Comparison of ENCODE assay signal across 19 cellular contexts in the genomic region with DNA sequence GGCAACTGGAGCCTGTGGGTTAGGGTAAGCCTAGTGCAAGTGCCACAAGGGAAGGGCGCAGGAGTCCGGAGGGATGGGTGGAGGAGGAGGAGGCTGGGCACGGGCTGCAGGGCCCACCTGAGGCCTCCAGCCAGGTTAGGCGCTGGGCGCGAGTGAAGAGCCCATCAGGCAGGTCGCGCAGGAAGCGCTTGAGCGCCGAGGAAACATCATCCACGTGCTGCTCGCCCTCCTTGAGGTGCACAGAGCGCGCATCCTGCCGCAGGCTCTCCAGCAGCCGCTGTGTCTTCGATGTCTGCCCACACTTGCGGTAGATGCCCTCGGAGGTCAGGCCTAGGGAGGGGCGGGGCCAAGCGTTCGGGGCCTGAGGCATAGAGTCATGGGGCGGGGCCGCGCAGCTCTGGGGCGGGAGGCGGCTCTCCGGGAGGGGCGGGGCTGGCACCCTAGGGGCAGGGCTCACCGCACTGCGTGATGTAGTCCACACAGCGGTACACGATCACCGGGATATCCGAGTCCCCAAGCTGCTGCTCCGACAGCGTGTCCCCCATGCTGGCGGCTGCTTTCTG. TPM values are rescaled to one million over a fixed set of nuclear protein-coding genes. Genes with fewer than 3 reads are reported as not detected.
A peak's percentile ranks its signal among the peaks of the same experiment; 100 is the strongest.
DNase-seq lines count a peak whose midpoint lies in the region; ATAC-seq, FAIRE-seq and TF ChIP-seq lines count a peak whose summit lies in the region.
"Had no signal": no experiment of that assay in that cellular context is flagged by ENCODE, and none has a peak within 500 bp of the region (broad histone marks: within the 10 kb centered on the region; RNA-seq: fewer than 3 reads in every experiment).

No MANE protein-coding gene starts in this region.

- no peaks in the 10 kb centered on the region for H3K9me3 ChIP-seq in pancreas
- H3K9me3 ChIP-seq in effector memory CD4-positive, alpha-beta T cell (ENCODE audit: control insufficient read depth, low read length): no peaks in the 10 kb centered on the region
- H3K9me3 ChIP-seq: adrenal gland, esophagus squamous epithelium had no signal

- peaks cover 8 to 87% (median 40%) of the 10 kb centered on the region in 3 donors for H3K36me3 ChIP-seq in pancreas
- peaks cover 96% of the 10 kb centered on the region for H3K36me3 ChIP-seq in effector memory CD4-positive, alpha-beta T cell (ENCODE audit: control insufficient read depth, insufficient read depth, low read length)

- intact Hi-C loops in left ventricle myocardium superior (cut with micrococcal nuclease) (no loop called here), pancreas (cut with DNase I) (no loop called here)

- no peak overlapping the region for H3K4me3 ChIP-seq in pancreas
- H3K4me3 ChIP-seq in effector memory CD4-positive, alpha-beta T cell (ENCODE audit: insufficient read depth, low read depth, low read length, poor library complexity, severe bottlenecking): no peak overlapping the region
- H3K4me3 ChIP-seq: adrenal gland, esophagus squamous epithelium had no signal

- H3K4me1 ChIP-seq in pancreas: no peaks in the 10 kb centered on the region
- no peaks in the 10 kb centered on the region for H3K4me1 ChIP-seq in effector memory CD4-positive, alpha-beta T cell (ENCODE audit: control insufficient read depth, insufficient read depth, low read length, poor library complexity, severe bottlenecking)

- DNase-seq in AG20443 (ENCODE audit: low spot score): peak; percentile 95
- peak; percentile 63 for DNase-seq in amniotic epithelial cell (ENCODE audit: low read depth)
- DNase-seq in left ventricle myocardium superior: peak; percentile 77
- peak in 2 of 6 donors; percentile 51 to 57 for DNase-seq in pancreas
- DNase-seq in NCI-H1092 (lab: John Stamatoyannopoulos, UW): no peak
- no peak for DNase-seq in activated gamma-delta T cell treated with Interleukin-2 at 50 U/mL for 16 hours
- DNase-seq in effector memory CD4-positive, alpha-beta T cell: no peak
- DNase-seq: activated T-cell treated with anti-CD3 and anti-CD28 coated beads, Interleukin-2, amount 50 U/mL, for 4 hours; Calu3; esophagus squamous epithelium; immature natural killer cell; NCI-H1694 treated with DMSO at 0.1 percent for 48 hours; NCI-H774; retina; stimulated activated CD4-positive, alpha-beta T cell treated with anti-CD3 and anti-CD28 coated beads, Interleukin-4, amount 100 ng/mL, for 1 hour; T-helper 2 cell had no signal

- TF ChIP-seq CTCF in pancreas (IDR thresholded peaks at IDR 0.05): no peak

- 83 to 87% methylated on average over 30 to 39 of the region's 39 CpGs for WGBS in pancreas, 2 donors

- ATAC-seq in left ventricle myocardium superior: peak; percentile 63
- ATAC-seq in pancreas: peak in 3 of 4 donors; percentile 40 to 57 (median 43)
- no peak for ATAC-seq in GM19035 (IDR thresholded peaks at IDR 0.05; ENCODE audit: unreplicated experiment)
- ATAC-seq: activated T-cell treated with anti-CD3 and anti-CD28 coated beads, Interleukin-2, amount 50 U/mL, for 4 hours had no signal

- no peak for FAIRE-seq in pancreas (lab: Jason Lieb, UNC)

- no peak overlapping the region for H3K27ac ChIP-seq in pancreas
- H3K27ac ChIP-seq in effector memory CD4-positive, alpha-beta T cell (ENCODE audit: insufficient read depth, low read length, poor library complexity, severe bottlenecking): no peak overlapping the region
- H3K27ac ChIP-seq: RWPE1 had no signal

- no peaks in the 10 kb centered on the region for H3K27me3 ChIP-seq in pancreas
- no peaks in the 10 kb centered on the region for H3K27me3 ChIP-seq in effector memory CD4-positive, alpha-beta T cell (replicated peaks; ENCODE audit: control insufficient read depth, insufficient read depth, low read length, poor library complexity, severe bottlenecking)
- H3K27me3 ChIP-seq: adrenal gland, esophagus squamous epithelium had no signal

RNA-seq across cellular contexts. Expression of a gene that starts 22.7 kb away (rescaled TPM):
- 30.0 TPM for total RNA-seq in left ventricle myocardium superior
- 1 to 10 TPM; 2.1 to 4.9 (median 3.9) TPM for total RNA-seq in pancreas
- polyA plus RNA-seq in pancreas: 10 to 100 TPM; 12.8 to 16.3 TPM
- polyA plus RNA-seq: immature natural killer cell had no signal

RNA-seq across cellular contexts. Expression of a gene that starts 55.3 kb away (rescaled TPM):
- 58.9 TPM for total RNA-seq in left ventricle myocardium superior
- 10 to 100 TPM; 21.5 to 72.0 (median 34.4) TPM for total RNA-seq in pancreas
- 10 to 100 TPM; 69.1 to 73.5 TPM for polyA plus RNA-seq in pancreas

Comparison
In these comparisons a context has a peak if more than half of its experiments do, and no peak if none do; other contexts are left out.
1. DNase-seq: peak in AG20443 (single experiment), amniotic epithelial cell (single experiment) and left ventricle myocardium superior (single experiment); none in NCI-H1092 (single experiment), activated gamma-delta T cell treated with Interleukin-2 at 50 U/mL for 16 hours (single experiment) and effector memory CD4-positive, alpha-beta T cell (0 of 3).